Comparison of ENCODE assay signal across 17 cellular contexts in genomic region chr15:95347846-95348245, GRCh38.
"Had no signal": no experiment of that assay in that cellular context is flagged by ENCODE, and none has a peak within 500 bp of the region (broad histone marks: within the 10 kb centered on the region; RNA-seq: fewer than 3 reads in every experiment).

No MANE protein-coding gene starts in this region.

- H3K27me3 Mint-ChIP-seq: progenitor cell of endocrine pancreas had no signal

- H3K36me3 ChIP-seq: cardiac muscle cell, lower lobe of right lung, tibial artery had no signal

- ATAC-seq: activated T-cell treated with anti-CD3 and anti-CD28 coated beads, Interleukin-2, amount 50 U/mL, for 4 hours; left lobe of liver; lower lobe of right lung; natural killer cell had no signal

- H3K9me3 Mint-ChIP-seq: activated naive CD8-positive, alpha-beta T cell treated with anti-CD3 and anti-CD28 coated beads, Interleukin-2, amount 10 ng/mL, durations not matched to agents 7 days and 5 days; activated T-cell treated with anti-CD3 and anti-CD28 coated beads, Interleukin-2, amount 50 U/mL, for 4 hours; activated T-helper 2 cell treated with anti-CD3 and anti-CD28 coated beads, Interferon-gamma antibody, Interleukin-2, Interleukin-4, amounts not matched to agents 10 μg/mL and 5 μg/mL and 100 μg/mL, durations not matched to agents 14 hours and 24 hours and 36 hours; mesothelial cell of epicardium; natural killer cell had no signal

- DNase-seq: activated CD8-positive, alpha-beta memory T cell treated with anti-CD3 and anti-CD28 coated beads, Interleukin-2, amount 50 U/mL, for 48 hours; activated naive CD4-positive, alpha-beta T cell; activated naive CD8-positive, alpha-beta T cell treated with anti-CD3 and anti-CD28 coated beads, Interleukin-2, amount 10 ng/mL, durations not matched to agents 7 days and 5 days; activated T-cell treated with anti-CD3 and anti-CD28 coated beads, Interleukin-2, amount 50 U/mL, for 4 hours; lower lobe of right lung; natural killer cell; retina; stimulated activated CD4-positive, alpha-beta T cell treated with anti-CD3 and anti-CD28 coated beads, Interleukin-2, amount 100 ng/mL, for 48 hours; stimulated activated naive CD4-positive, alpha-beta T cell treated with Interleukin-2 at 50 U/mL for 16 hours; substantia nigra; T-helper 9 cell; tibial artery had no signal

- H3K4me1 ChIP-seq: lower lobe of right lung, tibial artery had no signal

- H3K36me3 Mint-ChIP-seq: activated naive CD8-positive, alpha-beta T cell treated with anti-CD3 and anti-CD28 coated beads, Interleukin-2, amount 10 ng/mL, durations not matched to agents 7 days and 5 days; mesothelial cell of epicardium; natural killer cell had no signal

- H3K4me3 Mint-ChIP-seq: activated naive CD8-positive, alpha-beta T cell treated with anti-CD3 and anti-CD28 coated beads, Interleukin-2, amount 10 ng/mL, durations not matched to agents 7 days and 5 days; activated T-cell treated with anti-CD3 and anti-CD28 coated beads, Interleukin-2, amount 50 U/mL, for 4 hours; mesothelial cell of epicardium; natural killer cell had no signal

- H3K27ac ChIP-seq: cardiac muscle cell, lower lobe of right lung, tibial artery had no signal

- H3K27me3 ChIP-seq: cardiac muscle cell, tibial artery had no signal

- H3K27ac Mint-ChIP-seq: activated naive CD8-positive, alpha-beta T cell treated with anti-CD3 and anti-CD28 coated beads, Interleukin-2, amount 10 ng/mL, durations not matched to agents 7 days and 5 days; activated T-helper 2 cell treated with anti-CD3 and anti-CD28 coated beads, Interferon-gamma antibody, Interleukin-2, Interleukin-4, amounts not matched to agents 10 μg/mL and 5 μg/mL and 100 μg/mL, durations not matched to agents 14 hours and 24 hours and 36 hours; mesothelial cell of epicardium; natural killer cell; progenitor cell of endocrine pancreas had no signal

- H3K9me3 ChIP-seq: lower lobe of right lung, tibial artery had no signal

- H3K4me3 ChIP-seq: cardiac muscle cell, lower lobe of right lung, tibial artery had no signal

- H3K4me1 Mint-ChIP-seq: activated naive CD8-positive, alpha-beta T cell treated with anti-CD3 and anti-CD28 coated beads, Interleukin-2, amount 10 ng/mL, durations not matched to agents 7 days and 5 days; mesothelial cell of epicardium; natural killer cell had no signal
